ENCODE assay signal across 14 cellular contexts in genomic region chr2:171087547-171087946, GRCh38.
DNase-seq lines count a peak whose midpoint lies in the region; ATAC-seq and TF ChIP-seq lines count a peak whose summit lies in the region.
"Had no signal": no experiment of that assay in that cellular context is flagged by ENCODE, and none has a peak within 500 bp of the region (broad histone marks: within the 10 kb centered on the region; RNA-seq: fewer than 3 reads in every experiment).

No MANE protein-coding gene starts in this region.

- H3K27ac Mint-ChIP-seq in natural killer cell: peak overlapping the region; percentile 10 to 49
- no peak overlapping the region for H3K27ac Mint-ChIP-seq in natural killer cell treated with Interleukin-12 subunit alpha and Interleukin-12 subunit beta and Interleukin-15 and Interleukin-18, amount 100 ng/mL, for 72 hours

- peaks cover 48 to 56% of the 10 kb centered on the region in 2 donors for H3K4me1 Mint-ChIP-seq in natural killer cell
- peaks cover 20 to 33% of the 10 kb centered on the region in 2 donors for H3K4me1 Mint-ChIP-seq in natural killer cell treated with Interleukin-12 subunit alpha and Interleukin-12 subunit beta and Interleukin-15 and Interleukin-18, amount 100 ng/mL, for 72 hours (ENCODE audit: low read depth in 2 of 2)

- no peaks in the 10 kb centered on the region for H3K9me3 ChIP-seq in SU-DHL-6 (ENCODE audit: insufficient read depth, low read length)
- H3K9me3 ChIP-seq: esophagus squamous epithelium, lower lobe of right lung, SJCRH30, thoracic aorta had no signal

- H3K9me3 Mint-ChIP-seq in natural killer cell: no peaks in the 10 kb centered on the region
- H3K9me3 Mint-ChIP-seq in natural killer cell treated with Interleukin-12 subunit alpha and Interleukin-12 subunit beta and Interleukin-15 and Interleukin-18, amount 100 ng/mL, for 72 hours: no peaks in the 10 kb centered on the region
- H3K9me3 Mint-ChIP-seq: immature natural killer cell had no signal

- H3K9ac ChIP-seq in SU-DHL-6 (ENCODE audit: low read length): no peak overlapping the region

- peaks cover 9% of the 10 kb centered on the region for H3K36me3 ChIP-seq in SU-DHL-6 (ENCODE audit: low read length)
- H3K36me3 ChIP-seq: lower lobe of right lung, SJCRH30, thoracic aorta had no signal

- no peak for ATAC-seq in natural killer cell
- no peak for ATAC-seq in natural killer cell treated with Interleukin-12 subunit alpha and Interleukin-12 subunit beta and Interleukin-15 and Interleukin-18, amount 100 ng/mL, for 72 hours
- no peak for ATAC-seq in HG02870 (IDR thresholded peaks at IDR 0.05; ENCODE audit: unreplicated experiment)

- no peak overlapping the region for H3K4me3 Mint-ChIP-seq in natural killer cell
- H3K4me3 Mint-ChIP-seq in natural killer cell treated with Interleukin-12 subunit alpha and Interleukin-12 subunit beta and Interleukin-15 and Interleukin-18, amount 100 ng/mL, for 72 hours: no peak overlapping the region
- H3K4me3 Mint-ChIP-seq: immature natural killer cell had no signal

- no peak overlapping the region for H2AFZ ChIP-seq in SU-DHL-6 (ENCODE audit: low read depth, low read length, severe bottlenecking)

- no peaks in the 10 kb centered on the region for H3K27me3 ChIP-seq in SU-DHL-6 (ENCODE audit: low read length)
- H3K27me3 ChIP-seq: esophagus squamous epithelium, SJCRH30 had no signal

- H3F3A ChIP-seq in SU-DHL-6 (ENCODE audit: insufficient read depth): peaks cover 24% of the 10 kb centered on the region; the same call in 1 of the 2 replicates

- H3K36me3 Mint-ChIP-seq in natural killer cell: no peaks in the 10 kb centered on the region
- no peaks in the 10 kb centered on the region for H3K36me3 Mint-ChIP-seq in natural killer cell treated with Interleukin-12 subunit alpha and Interleukin-12 subunit beta and Interleukin-15 and Interleukin-18, amount 100 ng/mL, for 72 hours

- TF ChIP-seq CTCF in natural killer cell (IDR thresholded peaks at IDR 0.05): no peak
- TF ChIP-seq CTCF in SU-DHL-6 (IDR thresholded peaks at IDR 0.05; ENCODE audit: insufficient read depth, low read length, poor library complexity, severe bottlenecking): no peak

- H3K4me2 ChIP-seq in SU-DHL-6 (ENCODE audit: low read depth, low read length, poor library complexity, severe bottlenecking): no peak overlapping the region

- H3K27me3 Mint-ChIP-seq in natural killer cell (ENCODE audit: low read depth in 2 of 2): no peaks in the 10 kb centered on the region
- no peaks in the 10 kb centered on the region for H3K27me3 Mint-ChIP-seq in natural killer cell treated with Interleukin-12 subunit alpha and Interleukin-12 subunit beta and Interleukin-15 and Interleukin-18, amount 100 ng/mL, for 72 hours

- peaks cover 34% of the 10 kb centered on the region for H4K20me1 ChIP-seq in SU-DHL-6 (ENCODE audit: low read depth, low read length)

- H3K9me2 ChIP-seq in SU-DHL-6 (replicated peaks; ENCODE audit: insufficient read depth, low read length): no peaks in the 10 kb centered on the region

- peaks cover 98% of the 10 kb centered on the region for H3K79me2 ChIP-seq in SU-DHL-6 (ENCODE audit: insufficient read depth, low read length)

- DNase-seq in natural killer cell: no peak
- DNase-seq in natural killer cell treated with Interleukin-12 subunit alpha and Interleukin-12 subunit beta and Interleukin-15 and Interleukin-18, amount 100 ng/mL, for 72 hours (ENCODE audit: low spot score): no peak
- DNase-seq in central memory CD4-positive, alpha-beta T cell: peak; percentile 43
- DNase-seq in SIG-M5 treated with dmso at 0.1 percent for 504 hours (lab: John Stamatoyannopoulos, UW; ENCODE audit: unreplicated experiment): no peak
- DNase-seq in C1 segment of cervical spinal cord (lab: John Stamatoyannopoulos, UW): no peak
- DNase-seq in foreskin melanocyte: no peak
- DNase-seq: esophagus squamous epithelium, lower lobe of right lung, NCI-H1092 had no signal

- peak overlapping the region; percentile 1; the same call in 1 of the 2 replicates for H3K27ac ChIP-seq in SU-DHL-6 (ENCODE audit: low read depth, low read length)
- H3K27ac ChIP-seq: esophagus squamous epithelium, lower lobe of right lung, SJCRH30, thoracic aorta had no signal

- intact Hi-C loops in natural killer cell (cut with micrococcal nuclease): loop anchor here (2.0 kb wide), 2 partner anchors 115 to 159 kb away; partner anchors contain the start of gene GORASP2

- no peak overlapping the region for H3K4me3 ChIP-seq in SU-DHL-6 (ENCODE audit: insufficient read depth, low read length, poor library complexity, severe bottlenecking)
- H3K4me3 ChIP-seq: esophagus squamous epithelium, lower lobe of right lung, SJCRH30, thoracic aorta had no signal

Comparison
In these comparisons a context has a peak if more than half of its experiments do, and no peak if none do; other contexts are left out.
1. H3K27ac Mint-ChIP-seq: peak in natural killer cell (2 of 2); none in natural killer cell treated with Interleukin-12 subunit alpha and Interleukin-12 subunit beta and Interleukin-15 and Interleukin-18, amount 100 ng/mL, for 72 hours (0 of 2).